Comparison of ENCODE assay signal across 8 cellular contexts in the genomic region with DNA sequence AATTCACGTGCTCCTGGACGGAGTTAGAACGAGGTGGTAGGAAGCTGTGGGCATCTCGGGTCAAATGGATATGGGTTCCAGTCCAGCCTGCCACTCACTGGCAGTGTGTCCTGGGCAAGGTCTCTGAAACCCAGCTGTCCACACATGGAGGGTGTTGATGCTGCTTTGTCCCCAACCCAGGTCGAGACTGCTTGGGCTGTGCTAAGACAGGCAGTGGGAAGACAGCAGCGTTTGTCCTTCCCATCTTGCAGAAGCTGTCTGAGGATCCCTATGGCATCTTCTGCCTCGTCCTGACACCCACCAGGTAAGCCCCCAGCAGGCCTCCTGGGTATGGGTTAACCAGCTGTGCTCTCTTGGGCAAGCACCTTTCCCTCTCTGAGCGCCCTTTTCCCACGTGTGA. TPM values are rescaled to one million over a fixed set of nuclear protein-coding genes. Genes with fewer than 3 reads are reported as not detected.
DNase-seq lines count a peak whose midpoint lies in the region; ATAC-seq, FAIRE-seq and TF ChIP-seq lines count a peak whose summit lies in the region.

No MANE protein-coding gene starts in this region.

- TF ChIP-seq POLR2A in Peyer's patch (IDR thresholded peaks at IDR 0.05), result no peak

- no peaks in the 10 kb centered on the region for H3K9me3 ChIP-seq in DND-41 (ENCODE audit: insufficient read depth, low read length, severe bottlenecking)
- no peaks in the 10 kb centered on the region for H3K9me3 ChIP-seq in Peyer's patch
- H3K9me3 ChIP-seq in esophagus (ENCODE audit: control insufficient read depth in 2 of 2, insufficient read depth in 1 of 2, low read depth in 1 of 2, low read length in 1 of 2), result no peaks in the 10 kb centered on the region
- no peaks in the 10 kb centered on the region for H3K9me3 ChIP-seq in pancreas

- no peaks in the 10 kb centered on the region for H3K27me3 ChIP-seq in DND-41 (ENCODE audit: insufficient read depth, low read length, poor library complexity)
- H3K27me3 ChIP-seq in Peyer's patch, result no peaks in the 10 kb centered on the region
- no peaks in the 10 kb centered on the region for H3K27me3 ChIP-seq in esophagus (ENCODE audit: control insufficient read depth in 1 of 2, insufficient read depth in 2 of 2, low read length in 2 of 2)
- no peaks in the 10 kb centered on the region for H3K27me3 ChIP-seq in pancreas

- no peak for FAIRE-seq in pancreas (lab: Jason Lieb, UNC)

- WGBS in esophagus, 2 donors, result 48 to 58% methylated on average over 9 of the region's 9 CpGs
- 38 to 44% methylated on average over 9 of the region's 9 CpGs for WGBS in pancreas, 2 donors

- no peak for ATAC-seq in DND-41 (ENCODE audit: insufficient read depth, low read depth)
- ATAC-seq in pancreas, result no peak
- ATAC-seq in GM19035 (IDR thresholded peaks at IDR 0.05; ENCODE audit: unreplicated experiment), result no peak

- DNase-seq in DND-41, result no peak
- no peak for DNase-seq in Peyer's patch
- peak in 1 of 6 donors; percentile 25 for DNase-seq in pancreas
- no peak for DNase-seq in GM13976 (ENCODE audit: low spot score)
- DNase-seq in SW480 (ENCODE audit: low spot score), result no peak
- no peak for DNase-seq in SW 1271 (lab: John Stamatoyannopoulos, UW)

- in situ Hi-C loops in GM13976 (cut with MboI; ENCODE audit: low sequenced_read_pairs, unreplicated experiment), result no loop called here

- intact Hi-C loops in pancreas (cut with DNase I), result no loop called here

- H3K4me1 ChIP-seq in DND-41 (ENCODE audit: insufficient read depth, low read length) (peaks cover 40% of the 10 kb centered on the region), Peyer's patch (peaks cover 0 to 34% (median 16%) of the 10 kb centered on the region in 4 donors), esophagus (ENCODE audit: control insufficient read depth in 2 of 2, insufficient read depth in 2 of 2, low read length in 1 of 2) (peaks cover 4 to 8% of the 10 kb centered on the region in 2 donors), pancreas (peaks cover 6 to 23% (median 9%) of the 10 kb centered on the region in 3 donors)

- peak overlapping the region; percentile 78 to 87; a peak in 3 of 4 replicates for H3K4me3 ChIP-seq in DND-41 (ENCODE audit: low read depth in 1 of 2, low read length in 2 of 2)
- peak overlapping the region; percentile 74 to 97 (median 88) for H3K4me3 ChIP-seq in Peyer's patch
- H3K4me3 ChIP-seq in esophagus (ENCODE audit: low read depth in 1 of 2, low read length in 2 of 2), result peak overlapping the region; percentile 77 to 98
- peak overlapping the region; percentile 77 to 100 (median 94) for H3K4me3 ChIP-seq in pancreas

- peaks cover 18% of the 10 kb centered on the region; the same call in 1 of the 2 replicates for H4K20me1 ChIP-seq in DND-41 (ENCODE audit: insufficient read depth, low read length)

- H3K79me2 ChIP-seq in DND-41 (ENCODE audit: insufficient read depth, low read length), result peaks cover 57% of the 10 kb centered on the region

- peak overlapping the region; percentile 70 for H3K4me2 ChIP-seq in DND-41 (ENCODE audit: insufficient read depth, low read length)

- TF ChIP-seq CTCF in DND-41 (IDR thresholded peaks at IDR 0.05; ENCODE audit: borderline replicate concordance, extremely low read depth, low read length, poor library complexity, severe bottlenecking), result no peak
- TF ChIP-seq CTCF in Peyer's patch (IDR thresholded peaks at IDR 0.05), result no peak
- no peak for TF ChIP-seq CTCF in pancreas (IDR thresholded peaks at IDR 0.05)
- TF ChIP-seq CTCF in GM13976 (IDR thresholded peaks at IDR 0.05; ENCODE audit: borderline replicate concordance, control extremely low read depth, extremely low read depth, insufficient read depth, missing control alignments), result no peak

- H3K36me3 ChIP-seq in DND-41 (ENCODE audit: insufficient read depth, low read length) (peaks cover 39% of the 10 kb centered on the region), Peyer's patch (peaks cover 0 to 41% (median 0%) of the 10 kb centered on the region in 3 donors), esophagus (ENCODE audit: control insufficient read depth in 2 of 2, insufficient read depth in 2 of 2, low read length in 1 of 2) (peaks cover 6 to 35% of the 10 kb centered on the region in 2 donors), pancreas (peaks cover 3 to 30% (median 10%) of the 10 kb centered on the region in 3 donors)

- H3K9ac ChIP-seq in DND-41 (ENCODE audit: low read depth, low read length), result peak overlapping the region; percentile 65

- H3K27ac ChIP-seq in DND-41 (ENCODE audit: low read length) (peak overlapping the region; percentile 70), Peyer's patch (no peak overlapping the region), esophagus (ENCODE audit: low read depth in 2 of 2, low read length in 1 of 2) (no peak overlapping the region), pancreas (no peak overlapping the region)

- no peak overlapping the region for H2AFZ ChIP-seq in DND-41 (ENCODE audit: low read depth, low read length)

RNA-seq across cellular contexts. Expression of a gene that starts 0.9 kb away (rescaled TPM):
- total RNA-seq in Peyer's patch (10 to 100 TPM; 37.0 to 76.9 (median 47.1) TPM), pancreas (10 to 100 TPM; 17.5 to 30.9 (median 24.0) TPM)
- polyA plus RNA-seq in esophagus (10 to 100 TPM; 39.4 to 52.4 TPM), pancreas (10 to 100 TPM; 40.3 to 42.2 TPM)

RNA-seq across cellular contexts. Expression of a gene that starts 1.2 kb away (rescaled TPM):
- total RNA-seq in Peyer's patch, result 100 to 1,000 TPM; 205 to 257 (median 224) TPM
- 100 to 1,000 TPM; 192 to 214 TPM for polyA plus RNA-seq in esophagus
- total RNA-seq in pancreas, result 100 to 1,000 TPM in 1 of 6 donors, 10 to 100 TPM in 5; 58.2 to 107 (median 91.2) TPM
- polyA plus RNA-seq in pancreas, result 100 to 1,000 TPM; 152 to 200 TPM

RNA-seq across cellular contexts. Expression of a gene that starts 20.6 kb away (rescaled TPM):
- total RNA-seq in Peyer's patch (10 to 100 TPM in 2 of 4 donors, 1 to 10 TPM in 1, under 1 TPM in 1; 0.88 to 33.0 (median 9.6) TPM), pancreas (10 to 100 TPM in 1 of 6 donors, 1 to 10 TPM in 5; 3.7 to 15.2 (median 5.3) TPM)
- polyA plus RNA-seq in esophagus (10 to 100 TPM in 1 of 2 donors, 1 to 10 TPM in 1; 8.9 to 12.6 TPM), pancreas (10 to 100 TPM; 19.4 to 24.8 TPM)

RNA-seq across cellular contexts. Expression of a gene that starts 24.4 kb away (rescaled TPM):
- total RNA-seq in Peyer's patch (not detected), pancreas (under 1 TPM; 0.16 to 0.75 (median 0.33) TPM)
- polyA plus RNA-seq in esophagus (under 1 TPM; 0.08 to 0.12 TPM), pancreas (1 to 10 TPM; 1.7 to 8.3 TPM)
